ENCODE assay signal across 21 cellular contexts in genomic region chr20:61756966-61757677, GRCh38.
"Had no signal": no experiment of that assay in that cellular context is flagged by ENCODE, and none has a peak within 500 bp of the region (broad histone marks: within the 10 kb centered on the region; RNA-seq: fewer than 3 reads in every experiment).

No MANE protein-coding gene starts in this region.

- FAIRE-seq: endothelial cell of umbilical vein had no signal

- H3K36me3 ChIP-seq: heart left ventricle, suprapubic skin, thyroid gland, upper lobe of left lung, uterus had no signal

- H3K4me1 ChIP-seq: heart left ventricle, suprapubic skin, thyroid gland, upper lobe of left lung, uterus had no signal

- H3K27ac ChIP-seq: coronary artery, heart left ventricle, suprapubic skin, thyroid gland, upper lobe of left lung, uterus had no signal

- H3K9me3 ChIP-seq: heart left ventricle, suprapubic skin, thyroid gland, upper lobe of left lung, uterus had no signal

- ATAC-seq: heart left ventricle; left lobe of liver; right cardiac atrium; stimulated activated effector memory CD8-positive, alpha-beta T cell treated with anti-CD3 and anti-CD28 coated beads, Interleukin-12 subunit alpha, Interleukin-12 subunit beta, amount 100 ng/mL, for 72 hours; stimulated activated naive CD8-positive, alpha-beta T cell treated with anti-CD3 and anti-CD28 coated beads, Interleukin-15, Interleukin-2, amounts not matched to agents 100 U/mL and 50 U/mL, for 24 hours had no signal

- DNase-seq: effector CD4-positive, alpha-beta T cell; foreskin melanocyte; heart left ventricle; hippocampal formation; kidney glomerular epithelial cell; midbrain; naive B cell; occipital lobe; stimulated activated CD4-positive, alpha-beta T cell treated with anti-CD3 and anti-CD28 coated beads, Interleukin-4, amount 100 ng/mL, for 1 hour; stimulated activated CD8-positive, alpha-beta memory T cell treated with anti-CD3 and anti-CD28 coated beads, Interleukin-4, amount 100 ng/mL, for 48 hours; stimulated activated naive CD8-positive, alpha-beta T cell treated with anti-CD3 and anti-CD28 coated beads, Interleukin-15, Interleukin-2, amounts not matched to agents 100 U/mL and 50 U/mL, for 24 hours; thyroid gland; uterus had no signal

- H3K27me3 ChIP-seq: thyroid gland, upper lobe of left lung, uterus had no signal

- H3K4me3 ChIP-seq: coronary artery, heart left ventricle, smooth muscle cell, suprapubic skin, thyroid gland, upper lobe of left lung, uterus had no signal

- H3K4me2 ChIP-seq: smooth muscle cell had no signal
